ENCODE assay signal across 8 cellular contexts in the genomic region with DNA sequence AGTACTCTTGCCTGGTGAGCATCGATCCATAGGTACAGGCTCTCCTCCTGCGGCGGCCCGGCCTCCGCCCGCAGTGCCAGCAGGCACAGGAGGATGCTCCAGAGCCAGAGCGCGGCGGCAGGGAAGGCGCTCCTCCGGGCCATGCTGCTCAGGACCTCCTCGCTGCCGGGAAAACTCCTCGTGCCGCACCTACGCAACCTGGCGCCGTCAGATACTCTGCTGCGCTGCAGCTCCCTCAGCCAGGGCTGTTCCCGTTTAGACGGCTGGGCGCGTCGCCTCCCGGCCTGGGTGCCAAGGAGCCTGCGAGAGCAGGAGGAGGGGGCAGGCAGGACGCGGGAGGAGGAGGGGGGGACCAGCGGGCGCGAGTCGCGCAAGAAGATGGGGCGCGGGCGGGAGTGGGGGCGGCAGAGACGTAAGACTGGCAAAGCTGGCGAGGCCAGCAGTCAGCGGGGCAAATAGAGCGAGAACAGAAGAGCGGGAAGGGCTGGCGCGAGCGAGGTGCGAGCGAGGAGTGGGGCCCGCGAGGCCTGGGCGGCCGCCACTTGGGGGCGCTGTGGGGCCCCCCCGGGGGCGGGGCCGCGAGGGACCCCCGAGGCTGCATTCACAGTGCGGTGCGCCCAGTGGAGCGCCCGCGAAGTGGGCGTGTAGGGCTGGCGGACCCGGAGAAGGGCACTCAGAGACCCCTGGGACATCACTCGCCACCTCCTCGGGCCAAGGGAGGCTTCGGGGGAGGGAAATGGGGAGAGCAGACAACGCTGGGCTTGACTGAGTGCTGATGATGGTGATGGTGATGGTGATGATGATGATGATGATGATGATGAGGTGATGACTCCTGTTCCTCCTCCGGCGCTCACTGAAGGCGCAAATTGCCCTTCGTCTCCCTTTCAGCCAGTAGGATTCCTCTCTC. TPM values are rescaled to one million over a fixed set of nuclear protein-coding genes. Genes with fewer than 3 reads are reported as not detected.
A peak's percentile ranks its signal among the peaks of the same experiment; 100 is the strongest.
DNase-seq lines count a peak whose midpoint lies in the region; ATAC-seq and TF ChIP-seq lines count a peak whose summit lies in the region.

A gene with protein sequence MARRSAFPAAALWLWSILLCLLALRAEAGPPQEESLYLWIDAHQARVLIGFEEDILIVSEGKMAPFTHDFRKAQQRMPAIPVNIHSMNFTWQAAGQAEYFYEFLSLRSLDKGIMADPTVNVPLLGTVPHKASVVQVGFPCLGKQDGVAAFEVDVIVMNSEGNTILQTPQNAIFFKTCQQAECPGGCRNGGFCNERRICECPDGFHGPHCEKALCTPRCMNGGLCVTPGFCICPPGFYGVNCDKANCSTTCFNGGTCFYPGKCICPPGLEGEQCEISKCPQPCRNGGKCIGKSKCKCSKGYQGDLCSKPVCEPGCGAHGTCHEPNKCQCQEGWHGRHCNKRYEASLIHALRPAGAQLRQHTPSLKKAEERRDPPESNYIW (minus strand): TSS at position 257 of the 907 bp plus-strand sequence. CDS start 114 bp downstream, at position 143.

- H3K4me1 ChIP-seq in ascending aorta: peaks cover 5 to 8% of the 10 kb centered on the region in 2 donors

- peak; percentile 85 for DNase-seq in D341Med (ENCODE audit: low spot score)
- peak; percentile 65 for DNase-seq in NCI-H2227 (lab: John Stamatoyannopoulos, UW; ENCODE audit: unreplicated experiment)
- no peak for DNase-seq in ascending aorta (ENCODE audit: low spot score in 2 of 2)
- DNase-seq in stimulated activated CD4-positive, alpha-beta T cell treated with anti-CD3 and anti-CD28 coated beads, Interleukin-2, amount 100 ng/mL, for 48 hours: peak; percentile 3 to 12
- no peak for DNase-seq in NK-92 treated with Interleukin-12 subunit alpha and Interleukin-12 subunit beta, amount 100 ng/mL, for 24 hours (lab: John Stamatoyannopoulos, UW)

- H3K27me3 ChIP-seq in ascending aorta: peaks cover 11% of the 10 kb centered on the region

- ATAC-seq in GM21576 (IDR thresholded peaks at IDR 0.05; ENCODE audit: unreplicated experiment) (peak; percentile 51), GM21360 (IDR thresholded peaks at IDR 0.05; ENCODE audit: unreplicated experiment) (no peak)

- peak within 1 kb of the TSS; percentile 48 to 50 for H3K4me3 ChIP-seq in ascending aorta
- H3K4me3 ChIP-seq in iPS-18c (ENCODE audit: insufficient read depth, low read depth, low read length): peak within 1 kb of the TSS; percentile 38

- no peaks in the 10 kb centered on the region for H3K9me3 ChIP-seq in ascending aorta
- H3K9me3 ChIP-seq in iPS-18c (ENCODE audit: control insufficient read depth, insufficient read depth, low read length): no peaks in the 10 kb centered on the region

- peak in 1 of 3 experiments; percentile 28 for TF ChIP-seq CTCF in ascending aorta (IDR thresholded peaks at IDR 0.05)

- H3K36me3 ChIP-seq in ascending aorta: no peaks in the 10 kb centered on the region

- H3K27ac ChIP-seq in ascending aorta: no peak within 1 kb of the TSS

- intact Hi-C loops in ascending aorta (cut with DNase I): no loop called here

RNA-seq across cellular contexts. Expression of the gene that starts here (rescaled TPM):
- not detected for total RNA-seq in ascending aorta

Comparison
In these comparisons a context has a peak if more than half of its experiments do, and no peak if none do; other contexts are left out.
1. DNase-seq: peak in D341Med (single experiment), NCI-H2227 (single experiment) and stimulated activated CD4-positive, alpha-beta T cell treated with anti-CD3 and anti-CD28 coated beads, Interleukin-2, amount 100 ng/mL, for 48 hours (2 of 2); none in ascending aorta (0 of 2) and NK-92 treated with Interleukin-12 subunit alpha and Interleukin-12 subunit beta, amount 100 ng/mL, for 24 hours (single experiment).